ENCODE assay signal across 1 cellular context in genomic region chr4:77695769-77696168, GRCh38.
TF ChIP-seq lines count a peak whose summit lies in the region.

No MANE protein-coding gene starts in this region.

TF ChIP-seq in HCT116, 20 proteins besides CTCF, POLR2A, EP300 and RAD21 (continued from another document):
- TF ChIP-seq ATF3 (IDR thresholded peaks at IDR 0.05) (no peak), EGR1 (IDR thresholded peaks at IDR 0.05; ENCODE audit: low read depth) (peak; percentile 44; the same call in 1 of the 2 replicates), SRF (IDR thresholded peaks at IDR 0.05; ENCODE audit: low read depth) (peak; percentile 73), ZFX (IDR thresholded peaks at IDR 0.05) (no peak), REST (IDR thresholded peaks at IDR 0.05; ENCODE audit: low read depth) (no peak), YY1 (IDR thresholded peaks at IDR 0.05; ENCODE audit: extremely low read depth, insufficient replicate concordance, low read depth, low read length) (peak; percentile 63), ZBTB33 (IDR thresholded peaks at IDR 0.05; ENCODE audit: extremely low read depth, insufficient replicate concordance, low read length) (no peak), EZH2 (IDR thresholded peaks at IDR 0.05) (no peak), TCF7L2 (IDR thresholded peaks at IDR 0.05; ENCODE audit: borderline replicate concordance, extremely low read depth, insufficient read depth, insufficient read length) (peak; percentile 85)
